ENCODE assay signal across 10 cellular contexts in genomic region chr22:32655068-32655467, GRCh38.
"Had no signal": no experiment of that assay in that cellular context is flagged by ENCODE, and none has a peak within 500 bp of the region (broad histone marks: within the 10 kb centered on the region; RNA-seq: fewer than 3 reads in every experiment).

No MANE protein-coding gene starts in this region.

- H3K4me3 ChIP-seq: GM23248, GM23338, HAP-1 had no signal

- ATAC-seq: GM23338, HCT116 had no signal

- H3K9ac ChIP-seq: GM23248 had no signal

- H3K36me3 ChIP-seq: HAP-1 had no signal

- H3K4me1 ChIP-seq: HAP-1 had no signal

- FAIRE-seq: H54 had no signal

- H3K27ac ChIP-seq: GM23248 had no signal

- DNase-seq: GOT3, H7, H9, HCEC 1CT, HFFc6 had no signal

- H2AFZ ChIP-seq: GM23248, GM23338 had no signal

- H3K9me3 ChIP-seq: HAP-1 had no signal

- H3K4me2 ChIP-seq: GM23338 had no signal
